Comparison of ENCODE assay signal across 8 cellular contexts in genomic region chr2:43142921-43143438, GRCh38.
DNase-seq lines count a peak whose midpoint lies in the region; ATAC-seq and TF ChIP-seq lines count a peak whose summit lies in the region.

No MANE protein-coding gene starts in this region.

- peaks cover 12% of the 10 kb centered on the region for H3K36me3 Mint-ChIP-seq in activated CD8-positive, alpha-beta T cell treated with anti-CD3 and anti-CD28 coated beads, Interleukin-2, amount 10 ng/mL, durations not matched to agents 7 days and 5 days (ENCODE audit: low read depth)
- H3K36me3 Mint-ChIP-seq in mesothelial cell of epicardium: no peaks in the 10 kb centered on the region

- peak; percentile 65 for ATAC-seq in activated CD8-positive, alpha-beta T cell treated with anti-CD3 and anti-CD28 coated beads, Interleukin-2, amount 10 ng/mL, durations not matched to agents 7 days and 5 days
- ATAC-seq in HG02759 (IDR thresholded peaks at IDR 0.05; ENCODE audit: unreplicated experiment): no peak
- ATAC-seq in GM18517 (IDR thresholded peaks at IDR 0.05; ENCODE audit: unreplicated experiment): no peak
- ATAC-seq in GM18861 (IDR thresholded peaks at IDR 0.05; ENCODE audit: unreplicated experiment): no peak

- peak overlapping the region; percentile 65 for H3K4me3 Mint-ChIP-seq in activated CD8-positive, alpha-beta T cell treated with anti-CD3 and anti-CD28 coated beads, Interleukin-2, amount 10 ng/mL, durations not matched to agents 7 days and 5 days
- no peak overlapping the region for H3K4me3 Mint-ChIP-seq in mesothelial cell of epicardium

- peaks cover 67% of the 10 kb centered on the region for H3K4me1 Mint-ChIP-seq in activated CD8-positive, alpha-beta T cell treated with anti-CD3 and anti-CD28 coated beads, Interleukin-2, amount 10 ng/mL, durations not matched to agents 7 days and 5 days (ENCODE audit: low read depth)
- peaks cover 15% of the 10 kb centered on the region for H3K4me1 Mint-ChIP-seq in mesothelial cell of epicardium

- no peaks in the 10 kb centered on the region for H3K9me3 Mint-ChIP-seq in activated CD8-positive, alpha-beta T cell treated with anti-CD3 and anti-CD28 coated beads, Interleukin-2, amount 10 ng/mL, durations not matched to agents 7 days and 5 days (ENCODE audit: insufficient read depth)
- no peaks in the 10 kb centered on the region for H3K9me3 Mint-ChIP-seq in mesothelial cell of epicardium

- H3K27me3 Mint-ChIP-seq in activated CD8-positive, alpha-beta T cell treated with anti-CD3 and anti-CD28 coated beads, Interleukin-2, amount 10 ng/mL, durations not matched to agents 7 days and 5 days (ENCODE audit: low read depth): no peaks in the 10 kb centered on the region
- H3K27me3 Mint-ChIP-seq in mesothelial cell of epicardium (ENCODE audit: low read depth): no peaks in the 10 kb centered on the region

- H3K27ac Mint-ChIP-seq in activated CD8-positive, alpha-beta T cell treated with anti-CD3 and anti-CD28 coated beads, Interleukin-2, amount 10 ng/mL, durations not matched to agents 7 days and 5 days: peak overlapping the region; percentile 56
- H3K27ac Mint-ChIP-seq in mesothelial cell of epicardium: peak overlapping the region; percentile 30

- in situ Hi-C loops in KBM-7 (cut with MboI; ENCODE audit: low pct_unique_long_range_greater_than_20kb, low sequenced_read_pairs): no loop called here

- TF ChIP-seq CTCF in mesothelial cell of epicardium (IDR thresholded peaks at IDR 0.05; ENCODE audit: unreplicated experiment): no peak

- POLR2A ChIA-PET in activated CD8-positive, alpha-beta T cell treated with anti-CD3 and anti-CD28 coated beads, Interleukin-2, amount 10 ng/mL, durations not matched to agents 7 days and 5 days (lab: Charles Lee): interaction anchor here (2.5 to 23.3 kb wide), 2 partner anchors 9 to 80 kb away, joined by 6 to 622 read pairs; partner anchors contain the start of gene ZFP36L2

- DNase-seq in EH (ENCODE audit: low read depth): peak; percentile 33
- peak; percentile 34 for DNase-seq in KBM-7
- peak; percentile 69 for DNase-seq in activated CD8-positive, alpha-beta T cell treated with anti-CD3 and anti-CD28 coated beads, Interleukin-2, amount 10 ng/mL, durations not matched to agents 7 days and 5 days
- DNase-seq in mesothelial cell of epicardium (ENCODE audit: low spot score in 2 of 2, unreplicated experiment in 2 of 2): no peak
- no peak for DNase-seq in occipital lobe (lab: John Stamatoyannopoulos, UW)

- CTCF ChIA-PET in activated CD8-positive, alpha-beta T cell treated with anti-CD3 and anti-CD28 coated beads, Interleukin-2, amount 10 ng/mL, durations not matched to agents 7 days and 5 days (lab: Charles Lee): interaction anchor here (0.6 to 21.8 kb wide), 9 partner anchors 9 to 86 kb away, joined by 3 to 242 read pairs (median 3); no protein-coding TSS in a partner anchor

Comparison
In these comparisons a context has a peak if more than half of its experiments do, and no peak if none do; other contexts are left out.
1. DNase-seq: peak in EH (single experiment), KBM-7 (single experiment) and activated CD8-positive, alpha-beta T cell treated with anti-CD3 and anti-CD28 coated beads, Interleukin-2, amount 10 ng/mL, durations not matched to agents 7 days and 5 days (single experiment); none in mesothelial cell of epicardium (0 of 2) and occipital lobe (single experiment).